26 cellular contexts compared by ENCODE assay signal in the genomic region with DNA sequence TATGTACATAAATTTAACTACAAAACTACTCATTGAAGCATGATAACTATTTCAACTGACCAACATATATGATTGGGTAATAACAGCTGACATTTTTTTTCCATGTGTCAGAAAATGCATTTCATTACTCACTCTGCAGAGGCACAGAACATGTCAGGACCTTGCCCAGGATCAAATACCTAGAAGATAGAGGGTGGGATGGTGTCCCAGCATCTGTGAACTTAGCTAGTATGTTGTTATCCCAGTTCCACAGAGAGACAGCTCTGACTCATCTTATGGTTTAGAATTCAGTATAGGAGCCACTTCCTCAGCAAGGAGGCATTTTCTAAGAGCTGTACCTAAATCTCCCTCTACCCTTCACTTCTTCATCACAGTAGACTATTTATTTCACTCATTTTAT.
DNase-seq lines count a peak whose midpoint lies in the region; ATAC-seq lines count a peak whose summit lies in the region.
"Had no signal": no experiment of that assay in that cellular context is flagged by ENCODE, and none has a peak within 500 bp of the region (broad histone marks: within the 10 kb centered on the region; RNA-seq: fewer than 3 reads in every experiment).

No MANE protein-coding gene starts in this region.

- no peak overlapping the region for H2BK120ac ChIP-seq in neuronal stem cell (ENCODE audit: low read depth, low read length)

- H3K27ac ChIP-seq in neuronal stem cell (replicated peaks; ENCODE audit: low read length) = no peak overlapping the region
- H3K27ac ChIP-seq: esophagus muscularis mucosa, neutrophil, psoas muscle, stomach, tibial nerve had no signal

- H3K14ac ChIP-seq in neuronal stem cell (ENCODE audit: low read length) = no peak overlapping the region

- DNase-seq in LHCN-M2 (ENCODE audit: low read depth) (peak; percentile 78), neuronal stem cell (ENCODE audit: low spot score) (no peak), cerebellum (ENCODE audit: low spot score) (no peak), cerebellar cortex (ENCODE audit: low spot score) (no peak)
- no peak for DNase-seq in activated T-cell treated with anti-CD3 and anti-CD28 coated beads, Interleukin-2, amount 50 U/mL, for 24 hours
- DNase-seq: activated CD4-positive, CD25-positive, alpha-beta regulatory T cell treated with anti-CD3 and anti-CD28 coated beads, Interleukin-2, amount 50 U/mL, for 72 hours; activated CD8-positive, alpha-beta T cell treated with anti-CD3 and anti-CD28 coated beads for 36 hours; anterior cingulate cortex; CD4-positive, CD25-positive, alpha-beta regulatory T cell; effector CD8-positive, alpha-beta T cell; H7; head of caudate nucleus; left colon; NCI-H1417 treated with DMSO at 0.1 percent for 48 hours; NCI-H2107; psoas muscle; SHP77 treated with DMSO at 0.1 percent for 48 hours; stomach; T-cell had no signal

- H2BK12ac ChIP-seq in neuronal stem cell (ENCODE audit: low read length) = no peak overlapping the region

- no peak overlapping the region for H3K4me3 Mint-ChIP-seq in activated T-helper 17 cell treated with anti-CD3 and anti-CD28 coated beads, Interleukin-2, amount 50 U/mL, for 72 hours
- H3K4me3 Mint-ChIP-seq in activated T-cell treated with anti-CD3 and anti-CD28 coated beads, Interleukin-2, amount 50 U/mL, for 24 hours = no peak overlapping the region
- H3K4me3 Mint-ChIP-seq: activated CD8-positive, alpha-beta T cell treated with anti-CD3 and anti-CD28 coated beads for 36 hours; CD4-positive, CD25-positive, alpha-beta regulatory T cell; memory B cell; T-cell had no signal

- no peak overlapping the region for H3K27ac Mint-ChIP-seq in activated T-helper 17 cell treated with anti-CD3 and anti-CD28 coated beads, Interleukin-2, amount 50 U/mL, for 72 hours
- no peak overlapping the region for H3K27ac Mint-ChIP-seq in activated T-cell treated with anti-CD3 and anti-CD28 coated beads, Interleukin-2, amount 50 U/mL, for 24 hours
- H3K27ac Mint-ChIP-seq: activated CD8-positive, alpha-beta T cell treated with anti-CD3 and anti-CD28 coated beads for 36 hours; memory B cell; T-cell had no signal

- ATAC-seq in activated T-helper 17 cell treated with anti-CD3 and anti-CD28 coated beads, Interleukin-2, amount 50 U/mL, for 72 hours (replicated peaks) = peak; percentile 32
- peak; percentile 85 for ATAC-seq in esophagus mucosa
- ATAC-seq in GM21367 (IDR thresholded peaks at IDR 0.05; ENCODE audit: unreplicated experiment) = no peak
- ATAC-seq: activated CD8-positive, alpha-beta T cell treated with anti-CD3 and anti-CD28 coated beads for 36 hours; left colon; psoas muscle; T-cell had no signal

- no peaks in the 10 kb centered on the region for H3K9me3 ChIP-seq in neuronal stem cell (replicated peaks in 1 of 2; ENCODE audit: control insufficient read depth in 2 of 2, insufficient read depth in 1 of 2, low read depth in 1 of 2, low read length in 2 of 2)
- H3K9me3 ChIP-seq: esophagus muscularis mucosa, neutrophil, psoas muscle, stomach, tibial nerve had no signal

- peak overlapping the region; percentile 30 for H2AFZ ChIP-seq in neuronal stem cell (ENCODE audit: low read length)

- H3K4me1 ChIP-seq in neuronal stem cell (ENCODE audit: control insufficient read depth in 2 of 2, insufficient read depth in 1 of 2, low read depth in 1 of 2, low read length in 2 of 2) = no peaks in the 10 kb centered on the region
- H3K4me1 ChIP-seq: esophagus muscularis mucosa, psoas muscle, stomach, tibial nerve had no signal

- no peaks in the 10 kb centered on the region for H3K4me1 Mint-ChIP-seq in activated T-helper 17 cell treated with anti-CD3 and anti-CD28 coated beads, Interleukin-2, amount 50 U/mL, for 72 hours
- H3K4me1 Mint-ChIP-seq in activated T-cell treated with anti-CD3 and anti-CD28 coated beads, Interleukin-2, amount 50 U/mL, for 24 hours (ENCODE audit: low read depth) = peaks cover 5% of the 10 kb centered on the region
- H3K4me1 Mint-ChIP-seq: memory B cell, T-cell had no signal

- H3K4me3 ChIP-seq in neuronal stem cell (ENCODE audit: low read length in 2 of 2) = no peak overlapping the region
- H3K4me3 ChIP-seq: esophagus muscularis mucosa, psoas muscle, stomach, tibial nerve had no signal

- H3K9ac ChIP-seq in neuronal stem cell (ENCODE audit: low read depth, low read length, poor library complexity) = no peak overlapping the region

- no peaks in the 10 kb centered on the region for H3K9me3 Mint-ChIP-seq in activated T-helper 17 cell treated with anti-CD3 and anti-CD28 coated beads, Interleukin-2, amount 50 U/mL, for 72 hours
- no peaks in the 10 kb centered on the region for H3K9me3 Mint-ChIP-seq in activated T-cell treated with anti-CD3 and anti-CD28 coated beads, Interleukin-2, amount 50 U/mL, for 24 hours
- H3K9me3 Mint-ChIP-seq: memory B cell, T-cell had no signal

- H3K4ac ChIP-seq in neuronal stem cell (ENCODE audit: low read length) = no peak overlapping the region

- H2BK5ac ChIP-seq in neuronal stem cell (ENCODE audit: low read length) = no peak overlapping the region

- no peak overlapping the region for H2AK5ac ChIP-seq in neuronal stem cell (ENCODE audit: low read depth, low read length)

- no peaks in the 10 kb centered on the region for H3K36me3 ChIP-seq in neuronal stem cell (replicated peaks in 1 of 2; ENCODE audit: control insufficient read depth in 2 of 2, insufficient read depth in 2 of 2, low read length in 2 of 2)
- H3K36me3 ChIP-seq: esophagus muscularis mucosa, neutrophil, stomach, tibial nerve had no signal

- H3K23ac ChIP-seq in neuronal stem cell (ENCODE audit: low read depth, low read length, poor library complexity) = no peak overlapping the region

- no peaks in the 10 kb centered on the region for H3K27me3 Mint-ChIP-seq in activated T-helper 17 cell treated with anti-CD3 and anti-CD28 coated beads, Interleukin-2, amount 50 U/mL, for 72 hours
- H3K27me3 Mint-ChIP-seq in activated T-cell treated with anti-CD3 and anti-CD28 coated beads, Interleukin-2, amount 50 U/mL, for 24 hours = no peaks in the 10 kb centered on the region
- H3K27me3 Mint-ChIP-seq: activated CD8-positive, alpha-beta T cell treated with anti-CD3 and anti-CD28 coated beads for 36 hours; CD4-positive, CD25-positive, alpha-beta regulatory T cell; memory B cell; T-cell had no signal

- no peak overlapping the region for H4K8ac ChIP-seq in neuronal stem cell (ENCODE audit: low read depth, low read length)

- H3K4me2 ChIP-seq in neuronal stem cell (ENCODE audit: insufficient read depth, low read length, poor library complexity, severe bottlenecking) = no peak overlapping the region

- H3K27me3 ChIP-seq in neuronal stem cell (ENCODE audit: control insufficient read depth in 3 of 3, insufficient read depth in 3 of 3, low read depth in 1 of 3, low read length in 3 of 3) = no peaks in the 10 kb centered on the region
- H3K27me3 ChIP-seq: esophagus muscularis mucosa, neutrophil, stomach, tibial nerve had no signal

- no peak overlapping the region for H2BK15ac ChIP-seq in neuronal stem cell (ENCODE audit: low read length)

- no peak overlapping the region for H3K18ac ChIP-seq in neuronal stem cell (ENCODE audit: low read length)

- no peaks in the 10 kb centered on the region for H3K36me3 Mint-ChIP-seq in activated T-helper 17 cell treated with anti-CD3 and anti-CD28 coated beads, Interleukin-2, amount 50 U/mL, for 72 hours (ENCODE audit: low read depth)
- no peaks in the 10 kb centered on the region for H3K36me3 Mint-ChIP-seq in activated T-cell treated with anti-CD3 and anti-CD28 coated beads, Interleukin-2, amount 50 U/mL, for 24 hours (ENCODE audit: low read depth)
- H3K36me3 Mint-ChIP-seq: CD4-positive, CD25-positive, alpha-beta regulatory T cell; memory B cell; T-cell had no signal

- H4K91ac ChIP-seq in neuronal stem cell (ENCODE audit: low read depth, low read length, poor library complexity) = no peak overlapping the region

- H3K79me1 ChIP-seq in neuronal stem cell (ENCODE audit: low read depth, low read length) = no peaks in the 10 kb centered on the region
